In the genomic region with DNA sequence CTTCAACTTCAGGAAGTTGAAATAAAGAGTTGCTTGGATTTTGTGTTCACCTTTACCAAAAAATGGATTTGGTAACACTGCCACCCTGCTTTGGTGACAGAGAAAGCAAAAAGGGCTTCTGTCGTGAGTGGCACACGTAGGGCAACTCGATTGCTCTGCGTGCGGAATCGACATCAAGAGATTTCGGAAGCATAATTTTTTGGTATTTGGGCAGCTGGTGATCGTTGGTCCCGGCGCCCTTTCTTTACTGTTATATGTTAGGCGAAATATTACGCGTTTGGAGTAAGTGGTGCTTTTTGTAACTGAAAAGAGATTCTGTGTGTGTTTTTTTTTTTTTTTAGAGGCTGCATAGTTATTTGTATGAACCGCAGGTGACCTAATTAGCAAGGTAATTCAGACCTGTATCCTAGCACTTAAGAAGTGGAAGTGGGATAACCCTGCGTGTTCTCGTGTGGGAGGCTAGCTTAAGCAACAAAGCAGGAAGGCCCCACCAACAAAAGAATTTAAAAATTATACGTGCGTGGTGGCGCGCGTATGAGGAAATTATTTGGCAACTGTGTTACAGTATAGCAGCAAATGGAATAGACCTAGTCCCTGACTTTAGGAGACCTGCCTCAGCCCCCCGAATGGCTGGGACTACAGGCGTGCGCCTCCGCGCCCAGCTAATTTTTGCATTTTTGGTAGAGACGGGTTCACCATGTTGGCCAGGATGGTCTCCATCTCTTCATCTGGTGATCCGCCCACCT, we compare ENCODE assay signal across 8 cellular contexts. TPM values are rescaled to one million over a fixed set of nuclear protein-coding genes. Genes with fewer than 3 reads are reported as not detected.
DNase-seq lines count a peak whose midpoint lies in the region; ATAC-seq and TF ChIP-seq lines count a peak whose summit lies in the region.

TSS of gene RNU11 (plus strand) at position 108 of the 746 bp plus-strand sequence.

- H3K27me3 Mint-ChIP-seq in activated T-helper 2 cell treated with anti-CD3 and anti-CD28 coated beads, Interferon-gamma antibody, Interleukin-2, Interleukin-4, amounts not matched to agents 10 μg/mL and 5 μg/mL and 100 μg/mL, durations not matched to agents 14 hours and 24 hours and 36 hours (ENCODE audit: low read depth) = no peaks in the 10 kb centered on the region
- H3K27me3 Mint-ChIP-seq in nephron (ENCODE audit: low read depth) = no peaks in the 10 kb centered on the region

- H3K36me3 Mint-ChIP-seq in activated T-helper 2 cell treated with anti-CD3 and anti-CD28 coated beads, Interferon-gamma antibody, Interleukin-2, Interleukin-4, amounts not matched to agents 10 μg/mL and 5 μg/mL and 100 μg/mL, durations not matched to agents 14 hours and 24 hours and 36 hours (ENCODE audit: low read depth) = no peaks in the 10 kb centered on the region
- H3K36me3 Mint-ChIP-seq in nephron (ENCODE audit: low read depth) = no peaks in the 10 kb centered on the region

- TF ChIP-seq CTCF in LNCaP clone FGC (IDR thresholded peaks at IDR 0.05; ENCODE audit: control insufficient read depth, extremely low read depth, insufficient read depth) (no peak), fibroblast of the aortic adventitia (IDR thresholded peaks at IDR 0.05; ENCODE audit: insufficient read depth, low read length) (no peak), nephron (IDR thresholded peaks at IDR 0.05; ENCODE audit: unreplicated experiment in 3 of 3) (no peak)

- H3K4me1 Mint-ChIP-seq in activated T-helper 2 cell treated with anti-CD3 and anti-CD28 coated beads, Interferon-gamma antibody, Interleukin-2, Interleukin-4, amounts not matched to agents 10 μg/mL and 5 μg/mL and 100 μg/mL, durations not matched to agents 14 hours and 24 hours and 36 hours (ENCODE audit: low read depth) = peaks cover 25% of the 10 kb centered on the region
- H3K4me1 Mint-ChIP-seq in nephron = peaks cover 30% of the 10 kb centered on the region

- H3K9me3 Mint-ChIP-seq in activated T-helper 2 cell treated with anti-CD3 and anti-CD28 coated beads, Interferon-gamma antibody, Interleukin-2, Interleukin-4, amounts not matched to agents 10 μg/mL and 5 μg/mL and 100 μg/mL, durations not matched to agents 14 hours and 24 hours and 36 hours = no peaks in the 10 kb centered on the region
- H3K9me3 Mint-ChIP-seq in nephron = no peaks in the 10 kb centered on the region

- intact Hi-C loops in activated T-helper 2 cell treated with anti-CD3 and anti-CD28 coated beads, Interferon-gamma antibody, Interleukin-2, Interleukin-4, amounts not matched to agents 10 μg/mL and 5 μg/mL and 100 μg/mL, durations not matched to agents 14 hours and 24 hours and 36 hours (cut with micrococcal nuclease) = loop anchor here (1.0 to 2.0 kb wide), 4 partner anchors 20 to 130 kb away; partner anchors contain the start of genes GMEB1 and YTHDF2

- DNase-seq in ELR (ENCODE audit: low read depth) (peak; percentile 100), H4 (ENCODE audit: low spot score) (peak; percentile 98), LNCaP clone FGC (ENCODE audit: low read depth) (peak; percentile 94), RPMI8226 (peak; percentile 97), fibroblast of the aortic adventitia (ENCODE audit: low read depth) (peak; percentile 99)
- peak; percentile 84 for DNase-seq in activated T-helper 2 cell treated with anti-CD3 and anti-CD28 coated beads, Interferon-gamma antibody, Interleukin-2, Interleukin-4, amounts not matched to agents 10 μg/mL and 5 μg/mL and 100 μg/mL, durations not matched to agents 14 hours and 24 hours and 36 hours (ENCODE audit: low spot score)
- peak; percentile 85 for DNase-seq in stimulated activated naive CD8-positive, alpha-beta T cell treated with anti-CD3 and anti-CD28 coated beads, Interleukin-15, Interleukin-2, amounts not matched to agents 100 U/mL and 50 U/mL, for 24 hours

- ATAC-seq in stimulated activated naive CD8-positive, alpha-beta T cell treated with anti-CD3 and anti-CD28 coated beads, Interleukin-15, Interleukin-2, amounts not matched to agents 100 U/mL and 50 U/mL, for 24 hours = peak; percentile 83

- peak within 1 kb of the TSS; percentile 81 for H3K4me3 Mint-ChIP-seq in activated T-helper 2 cell treated with anti-CD3 and anti-CD28 coated beads, Interferon-gamma antibody, Interleukin-2, Interleukin-4, amounts not matched to agents 10 μg/mL and 5 μg/mL and 100 μg/mL, durations not matched to agents 14 hours and 24 hours and 36 hours (ENCODE audit: low read depth)
- H3K4me3 Mint-ChIP-seq in nephron = peak within 1 kb of the TSS; percentile 82 to 86 (median 84)

- peak within 1 kb of the TSS; percentile 99 for H3K27ac Mint-ChIP-seq in activated T-helper 2 cell treated with anti-CD3 and anti-CD28 coated beads, Interferon-gamma antibody, Interleukin-2, Interleukin-4, amounts not matched to agents 10 μg/mL and 5 μg/mL and 100 μg/mL, durations not matched to agents 14 hours and 24 hours and 36 hours
- H3K27ac Mint-ChIP-seq in nephron = peak within 1 kb of the TSS; percentile 100

- peak within 1 kb of the TSS; percentile 41 for H3K4me3 ChIP-seq in LNCaP clone FGC (ENCODE audit: low read depth, low read length)
- H3K4me3 ChIP-seq in fibroblast of the aortic adventitia (ENCODE audit: low read depth, low read length) = peak within 1 kb of the TSS; percentile 66

RNA-seq across cellular contexts. Expression of gene RNU11, which starts in this region (rescaled TPM):
- total RNA-seq in H4 (2014; rRNA removed; shearing (Covaris generic)) = not detected in 2 replicates
- not detected in 2 replicates for total RNA-seq in activated T-helper 2 cell treated with anti-CD3 and anti-CD28 coated beads, Interferon-gamma antibody, Interleukin-2, Interleukin-4, amounts not matched to agents 10 μg/mL and 5 μg/mL and 100 μg/mL, durations not matched to agents 14 hours and 24 hours and 36 hours
- total RNA-seq in fibroblast of the aortic adventitia (ENCODE audit: low replicate concordance) = not detected in 2 replicates

Comparison
In these comparisons a context has a peak if more than half of its experiments do, and no peak if none do; other contexts are left out.
1. Peak in every context shown above with its lines: DNase-seq, ATAC-seq and H3K4me3 ChIP-seq.
2. Peak in DNase-seq in H4; RNA of the gene not detected or under 1 TPM.
3. Peak in DNase-seq in activated T-helper 2 cell treated with anti-CD3 and anti-CD28 coated beads, Interferon-gamma antibody, Interleukin-2, Interleukin-4, amounts not matched to agents 10 μg/mL and 5 μg/mL and 100 μg/mL, durations not matched to agents 14 hours and 24 hours and 36 hours; RNA of the gene not detected or under 1 TPM.
4. Peak in DNase-seq and H3K4me3 ChIP-seq in fibroblast of the aortic adventitia; RNA of the gene not detected or under 1 TPM.